ENCODE assay signal across 1 cellular context in the genomic region with DNA sequence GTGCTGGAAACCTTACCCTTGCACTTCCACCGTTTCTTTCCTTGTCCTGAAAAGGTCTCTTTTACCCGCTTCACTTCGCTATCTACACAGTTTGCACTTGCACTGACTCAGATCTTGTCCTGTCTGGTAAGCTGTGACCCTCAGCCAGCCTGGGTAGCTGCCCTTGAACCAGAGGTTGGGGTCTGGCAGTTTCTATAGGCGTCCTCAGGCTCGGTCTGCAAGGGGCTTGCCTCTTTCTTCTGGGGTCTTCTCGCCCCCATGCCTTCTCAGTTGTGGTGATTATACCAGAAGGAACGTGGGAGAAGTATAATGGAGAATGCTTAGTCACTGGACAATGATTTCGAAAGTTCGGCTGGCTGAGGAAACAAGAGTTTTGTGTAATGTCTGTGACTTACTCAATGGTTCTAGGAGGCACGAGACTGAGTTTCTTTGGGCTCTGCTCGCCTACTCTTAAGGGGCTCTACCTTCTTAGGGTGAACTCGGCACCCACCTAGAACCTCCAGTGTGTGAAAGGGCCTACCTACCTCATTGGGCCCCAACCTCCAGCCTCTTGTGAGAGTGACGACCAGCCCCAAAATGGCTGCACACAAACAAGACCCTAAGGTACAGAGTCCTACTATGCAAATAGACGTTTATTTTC.
TF ChIP-seq lines count a peak whose summit lies in the region.

No MANE protein-coding gene starts in this region.

TF ChIP-seq in K562, 482 proteins besides CTCF, POLR2A, EP300 and RAD21 (continued from another document and continues in another):
- no peak for TF ChIP-seq AFF1 (IDR thresholded peaks at IDR 0.05; ENCODE audit: low read depth in 1 of 2, partially characterized antibody in 2 of 2)
- TF ChIP-seq, protein P1, sequence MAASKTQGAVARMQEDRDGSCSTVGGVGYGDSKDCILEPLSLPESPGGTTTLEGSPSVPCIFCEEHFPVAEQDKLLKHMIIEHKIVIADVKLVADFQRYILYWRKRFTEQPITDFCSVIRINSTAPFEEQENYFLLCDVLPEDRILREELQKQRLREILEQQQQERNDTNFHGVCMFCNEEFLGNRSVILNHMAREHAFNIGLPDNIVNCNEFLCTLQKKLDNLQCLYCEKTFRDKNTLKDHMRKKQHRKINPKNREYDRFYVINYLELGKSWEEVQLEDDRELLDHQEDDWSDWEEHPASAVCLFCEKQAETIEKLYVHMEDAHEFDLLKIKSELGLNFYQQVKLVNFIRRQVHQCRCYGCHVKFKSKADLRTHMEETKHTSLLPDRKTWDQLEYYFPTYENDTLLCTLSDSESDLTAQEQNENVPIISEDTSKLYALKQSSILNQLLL (CRISPR knock-in tag; IDR thresholded peaks at IDR 0.05; ENCODE audit: borderline replicate concordance) = no peak
- TF ChIP-seq MYNN (IDR thresholded peaks at IDR 0.05) = 0 out of 2 replicates have a peak, but pooled peaks have one; percentile 1
- no peak for TF ChIP-seq MYNN (CRISPR knock-in tag; IDR thresholded peaks at IDR 0.05)
- no peak for TF ChIP-seq HCFC1 (IDR thresholded peaks at IDR 0.05; ENCODE audit: low read depth, low read length)
- no peak for TF ChIP-seq ZNF778 (CRISPR knock-in tag; IDR thresholded peaks at IDR 0.05)
- no peak for TF ChIP-seq USF2 (CRISPR knock-in tag; IDR thresholded peaks at IDR 0.05)
- TF ChIP-seq GABPB2 (CRISPR knock-in tag; conservative IDR thresholded peaks at IDR 0.05) = no peak
- TF ChIP-seq ZBTB34 (CRISPR knock-in tag; IDR thresholded peaks at IDR 0.05) = no peak
- TF ChIP-seq REST (CRISPR knock-in tag; IDR thresholded peaks at IDR 0.05; ENCODE audit: low read depth) = no peak
- TF ChIP-seq RBFOX2 (IDR thresholded peaks at IDR 0.05; ENCODE audit: low read depth, low read length) = peak; percentile 39; the same call in 1 of the 2 replicates
- TF ChIP-seq THRAP3 (IDR thresholded peaks at IDR 0.05; ENCODE audit: borderline replicate concordance) = no peak
- no peak for TF ChIP-seq NUFIP1 (IDR thresholded peaks at IDR 0.05; ENCODE audit: partially characterized antibody)
- TF ChIP-seq SMAD3 (CRISPR knock-in tag; conservative IDR thresholded peaks at IDR 0.05) = no peak
- TF ChIP-seq, protein P2, sequence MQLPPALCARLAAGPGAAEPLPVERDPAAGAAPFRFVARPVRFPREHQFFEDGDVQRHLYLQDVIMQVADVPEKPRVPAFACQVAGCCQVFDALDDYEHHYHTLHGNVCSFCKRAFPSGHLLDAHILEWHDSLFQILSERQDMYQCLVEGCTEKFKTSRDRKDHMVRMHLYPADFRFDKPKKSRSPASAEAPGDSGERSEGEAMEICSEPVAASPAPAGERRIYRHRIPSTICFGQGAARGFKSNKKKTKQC (CRISPR knock-in tag; IDR thresholded peaks at IDR 0.05) = no peak
- peak; percentile 45; the same call in 1 of the 2 replicates for TF ChIP-seq ZNF431 (CRISPR knock-in tag; IDR thresholded peaks at IDR 0.05)
- TF ChIP-seq, protein P3, sequence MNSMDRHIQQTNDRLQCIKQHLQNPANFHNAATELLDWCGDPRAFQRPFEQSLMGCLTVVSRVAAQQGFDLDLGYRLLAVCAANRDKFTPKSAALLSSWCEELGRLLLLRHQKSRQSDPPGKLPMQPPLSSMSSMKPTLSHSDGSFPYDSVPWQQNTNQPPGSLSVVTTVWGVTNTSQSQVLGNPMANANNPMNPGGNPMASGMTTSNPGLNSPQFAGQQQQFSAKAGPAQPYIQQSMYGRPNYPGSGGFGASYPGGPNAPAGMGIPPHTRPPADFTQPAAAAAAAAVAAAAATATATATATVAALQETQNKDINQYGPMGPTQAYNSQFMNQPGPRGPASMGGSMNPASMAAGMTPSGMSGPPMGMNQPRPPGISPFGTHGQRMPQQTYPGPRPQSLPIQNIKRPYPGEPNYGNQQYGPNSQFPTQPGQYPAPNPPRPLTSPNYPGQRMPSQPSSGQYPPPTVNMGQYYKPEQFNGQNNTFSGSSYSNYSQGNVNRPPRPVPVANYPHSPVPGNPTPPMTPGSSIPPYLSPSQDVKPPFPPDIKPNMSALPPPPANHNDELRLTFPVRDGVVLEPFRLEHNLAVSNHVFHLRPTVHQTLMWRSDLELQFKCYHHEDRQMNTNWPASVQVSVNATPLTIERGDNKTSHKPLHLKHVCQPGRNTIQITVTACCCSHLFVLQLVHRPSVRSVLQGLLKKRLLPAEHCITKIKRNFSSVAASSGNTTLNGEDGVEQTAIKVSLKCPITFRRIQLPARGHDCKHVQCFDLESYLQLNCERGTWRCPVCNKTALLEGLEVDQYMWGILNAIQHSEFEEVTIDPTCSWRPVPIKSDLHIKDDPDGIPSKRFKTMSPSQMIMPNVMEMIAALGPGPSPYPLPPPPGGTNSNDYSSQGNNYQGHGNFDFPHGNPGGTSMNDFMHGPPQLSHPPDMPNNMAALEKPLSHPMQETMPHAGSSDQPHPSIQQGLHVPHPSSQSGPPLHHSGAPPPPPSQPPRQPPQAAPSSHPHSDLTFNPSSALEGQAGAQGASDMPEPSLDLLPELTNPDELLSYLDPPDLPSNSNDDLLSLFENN (IDR thresholded peaks at IDR 0.05; ENCODE audit: low read depth in 2 of 2, low read length in 2 of 2) = no peak
- TF ChIP-seq PPARD (CRISPR knock-in tag; IDR thresholded peaks at IDR 0.05) = no peak
- TF ChIP-seq TAF7 (tag; IDR thresholded peaks at IDR 0.05) = no peak; the same call in 1 of the 2 replicates
- TF ChIP-seq HSF4 (CRISPR knock-in tag; IDR thresholded peaks at IDR 0.05; ENCODE audit: borderline replicate concordance) = no peak
- TF ChIP-seq, protein P4, sequence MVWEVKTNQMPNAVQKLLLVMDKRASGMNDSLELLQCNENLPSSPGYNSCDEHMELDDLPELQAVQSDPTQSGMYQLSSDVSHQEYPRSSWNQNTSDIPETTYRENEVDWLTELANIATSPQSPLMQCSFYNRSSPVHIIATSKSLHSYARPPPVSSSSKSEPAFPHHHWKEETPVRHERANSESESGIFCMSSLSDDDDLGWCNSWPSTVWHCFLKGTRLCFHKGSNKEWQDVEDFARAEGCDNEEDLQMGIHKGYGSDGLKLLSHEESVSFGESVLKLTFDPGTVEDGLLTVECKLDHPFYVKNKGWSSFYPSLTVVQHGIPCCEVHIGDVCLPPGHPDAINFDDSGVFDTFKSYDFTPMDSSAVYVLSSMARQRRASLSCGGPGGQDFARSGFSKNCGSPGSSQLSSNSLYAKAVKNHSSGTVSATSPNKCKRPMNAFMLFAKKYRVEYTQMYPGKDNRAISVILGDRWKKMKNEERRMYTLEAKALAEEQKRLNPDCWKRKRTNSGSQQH (CRISPR knock-in tag; IDR thresholded peaks at IDR 0.05) = no peak
- TF ChIP-seq ZSCAN29 (IDR thresholded peaks at IDR 0.05) = no peak
- TF ChIP-seq GTF2A2 (tag; IDR thresholded peaks at IDR 0.05) = no peak
- TF ChIP-seq, protein P5, sequence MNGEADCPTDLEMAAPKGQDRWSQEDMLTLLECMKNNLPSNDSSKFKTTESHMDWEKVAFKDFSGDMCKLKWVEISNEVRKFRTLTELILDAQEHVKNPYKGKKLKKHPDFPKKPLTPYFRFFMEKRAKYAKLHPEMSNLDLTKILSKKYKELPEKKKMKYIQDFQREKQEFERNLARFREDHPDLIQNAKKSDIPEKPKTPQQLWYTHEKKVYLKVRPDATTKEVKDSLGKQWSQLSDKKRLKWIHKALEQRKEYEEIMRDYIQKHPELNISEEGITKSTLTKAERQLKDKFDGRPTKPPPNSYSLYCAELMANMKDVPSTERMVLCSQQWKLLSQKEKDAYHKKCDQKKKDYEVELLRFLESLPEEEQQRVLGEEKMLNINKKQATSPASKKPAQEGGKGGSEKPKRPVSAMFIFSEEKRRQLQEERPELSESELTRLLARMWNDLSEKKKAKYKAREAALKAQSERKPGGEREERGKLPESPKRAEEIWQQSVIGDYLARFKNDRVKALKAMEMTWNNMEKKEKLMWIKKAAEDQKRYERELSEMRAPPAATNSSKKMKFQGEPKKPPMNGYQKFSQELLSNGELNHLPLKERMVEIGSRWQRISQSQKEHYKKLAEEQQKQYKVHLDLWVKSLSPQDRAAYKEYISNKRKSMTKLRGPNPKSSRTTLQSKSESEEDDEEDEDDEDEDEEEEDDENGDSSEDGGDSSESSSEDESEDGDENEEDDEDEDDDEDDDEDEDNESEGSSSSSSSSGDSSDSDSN (IDR thresholded peaks at IDR 0.05; ENCODE audit: borderline replicate concordance in 1 of 2, low read depth in 2 of 2, low read length in 2 of 2) = no peak
- TF ChIP-seq RBBP5 (IDR thresholded peaks at IDR 0.05; ENCODE audit: borderline replicate concordance, insufficient read depth, low read length, poor library complexity, severe bottlenecking) = no peak
- no peak for TF ChIP-seq ARNT (IDR thresholded peaks at IDR 0.05)
